23 cellular contexts compared by ENCODE assay signal in genomic region chr4:169846396-169846795, GRCh38.
"Had no signal": no experiment of that assay in that cellular context is flagged by ENCODE, and none has a peak within 500 bp of the region (broad histone marks: within the 10 kb centered on the region; RNA-seq: fewer than 3 reads in every experiment).

No MANE protein-coding gene starts in this region.

- H3K36me3 Mint-ChIP-seq: naive B cell had no signal

- H3K4me3 ChIP-seq: coronary artery, dorsolateral prefrontal cortex, heart left ventricle, left ventricle myocardium inferior, lower lobe of right lung, psoas muscle, right atrium auricular region, sigmoid colon, suprapubic skin, thyroid gland, upper lobe of left lung, uterus had no signal

- H3K27ac Mint-ChIP-seq: naive B cell, nephron had no signal

- H3K9me3 ChIP-seq: heart left ventricle, left ventricle myocardium inferior, lower lobe of right lung, psoas muscle, right atrium auricular region, sigmoid colon, suprapubic skin, thyroid gland, upper lobe of left lung, uterus had no signal

- H2AFZ ChIP-seq: parathyroid adenoma had no signal

- H3K27me3 ChIP-seq: dorsolateral prefrontal cortex, right atrium auricular region, sigmoid colon, suprapubic skin, thyroid gland, upper lobe of left lung, uterus had no signal

- H3K4me1 ChIP-seq: heart left ventricle, left ventricle myocardium inferior, lower lobe of right lung, parathyroid adenoma, psoas muscle, right atrium auricular region, sigmoid colon, upper lobe of left lung, uterus had no signal

- H3K4me1 Mint-ChIP-seq: naive B cell had no signal

- H3K9me3 Mint-ChIP-seq: nephron had no signal

- H3K79me2 ChIP-seq: parathyroid adenoma had no signal

- H3K27ac ChIP-seq: coronary artery, dorsolateral prefrontal cortex, heart left ventricle, left ventricle myocardium inferior, lower lobe of right lung, parathyroid adenoma, psoas muscle, right atrium auricular region, sigmoid colon, suprapubic skin, thyroid gland, upper lobe of left lung, uterus had no signal

- DNase-seq: dorsolateral prefrontal cortex; effector CD8-positive, alpha-beta T cell; heart left ventricle; hypothalamus; islet precursor cell; left cardiac atrium; left ventricle myocardium inferior; lower lobe of right lung; mesenchymal stem cell; naive B cell; psoas muscle; sigmoid colon; small intestine; stimulated activated CD4-positive, alpha-beta T cell treated with anti-CD3 and anti-CD28 coated beads, Interleukin-12 subunit alpha, Interleukin-12 subunit beta, amount 100 ng/mL, for 4 hours; stimulated activated naive CD8-positive, alpha-beta T cell treated with anti-CD3 and anti-CD28 coated beads, Interleukin-15, Interleukin-2, amounts not matched to agents 100 U/mL and 50 U/mL, for 24 hours; thyroid gland; upper lobe of left lung; uterus had no signal

- H3K36me3 ChIP-seq: heart left ventricle, left ventricle myocardium inferior, lower lobe of right lung, right atrium auricular region, sigmoid colon, suprapubic skin, thyroid gland, upper lobe of left lung, uterus had no signal

- H3K9ac ChIP-seq: parathyroid adenoma had no signal

- H3K4me3 Mint-ChIP-seq: naive B cell, nephron had no signal

- ATAC-seq: heart left ventricle; left cardiac atrium; lower lobe of right lung; psoas muscle; stimulated activated naive CD8-positive, alpha-beta T cell treated with anti-CD3 and anti-CD28 coated beads, Interleukin-15, Interleukin-2, amounts not matched to agents 100 U/mL and 50 U/mL, for 24 hours had no signal
